ENCODE assay signal across 8 cellular contexts in the genomic region with DNA sequence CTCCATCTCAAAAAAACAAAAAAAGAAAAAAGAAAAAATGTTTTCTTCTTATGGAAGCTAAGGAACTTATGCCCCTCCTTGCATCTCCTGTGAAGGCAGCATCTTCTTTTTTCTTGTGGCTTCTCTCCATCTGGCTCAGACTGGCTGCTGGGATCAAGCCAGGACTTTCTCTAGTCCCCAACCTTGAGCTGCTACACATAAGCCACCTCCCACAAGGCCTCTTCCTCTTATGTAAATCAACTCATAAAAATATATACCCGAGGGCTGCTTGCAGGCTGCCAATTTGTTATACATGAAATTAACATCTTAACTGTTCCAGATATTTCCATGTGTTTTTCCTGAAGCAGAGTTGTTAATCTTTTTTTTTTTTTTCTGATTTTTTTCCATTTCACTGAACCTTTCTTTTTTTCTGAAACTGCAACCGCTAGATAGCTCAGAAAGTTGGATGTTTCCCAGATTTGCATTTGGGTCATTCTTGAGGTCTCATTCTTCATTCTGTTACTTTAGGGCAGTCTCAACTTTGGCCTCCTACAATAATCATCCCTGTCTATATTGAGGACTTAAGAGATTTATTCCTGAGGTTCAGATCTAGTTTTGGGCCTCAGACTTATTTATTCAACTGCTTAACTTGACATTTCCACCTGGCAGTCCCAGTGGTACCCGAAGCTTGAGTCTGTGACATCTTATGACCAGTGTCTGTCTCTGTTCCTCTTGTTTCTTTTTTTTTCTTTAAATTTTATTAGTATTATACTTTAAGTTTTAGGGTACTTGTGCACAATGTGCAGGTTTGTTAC. TPM values are rescaled to one million over a fixed set of nuclear protein-coding genes. Genes with fewer than 3 reads are reported as not detected.
A peak's percentile ranks its signal among the peaks of the same experiment; 100 is the strongest.
DNase-seq lines count a peak whose midpoint lies in the region; ATAC-seq and TF ChIP-seq lines count a peak whose summit lies in the region.

No MANE protein-coding gene starts in this region.

- no peak overlapping the region for H3K4me3 Mint-ChIP-seq in CD4-positive, alpha-beta memory T cell
- no peak overlapping the region for H3K4me3 Mint-ChIP-seq in Caco-2 (ENCODE audit: unreplicated experiment)

- no peaks in the 10 kb centered on the region for H3K36me3 ChIP-seq in CD4-positive, alpha-beta memory T cell (ENCODE audit: insufficient read depth, low read length)
- H3K36me3 ChIP-seq in skeletal muscle satellite cell (ENCODE audit: insufficient read depth, low read length) (no peaks in the 10 kb centered on the region), upper lobe of right lung (no peaks in the 10 kb centered on the region), Caco-2 (ENCODE audit: control insufficient read depth, insufficient read depth, low read length) (no peaks in the 10 kb centered on the region)

- H3K36me3 Mint-ChIP-seq in CD4-positive, alpha-beta memory T cell, result peaks cover 0 to 6% of the 10 kb centered on the region in 2 donors
- no peaks in the 10 kb centered on the region for H3K36me3 Mint-ChIP-seq in Caco-2 (ENCODE audit: insufficient read depth, unreplicated experiment)

- POLR2A ChIA-PET in CD4-positive, alpha-beta memory T cell (lab: Charles Lee; ENCODE audit: partially characterized antibody), result interaction anchor here (0.7 to 1.4 kb wide), 2 partner anchors 10 to 32 kb away, joined by 3 read pairs; a partner anchor contains a TSS
- POLR2A ChIA-PET in Caco-2 (lab: Charles Lee), result no interaction called here

- ATAC-seq in GM21367 (IDR thresholded peaks at IDR 0.05; ENCODE audit: unreplicated experiment) (peak; percentile 65), HG03565 (IDR thresholded peaks at IDR 0.05; ENCODE audit: unreplicated experiment) (peak; percentile 58), upper lobe of right lung (no peak)

- H3K27ac Mint-ChIP-seq in CD4-positive, alpha-beta memory T cell, result peak overlapping the region in 4 of 7 donors; percentile 6 to 62 (median 54)
- no peak overlapping the region for H3K27ac Mint-ChIP-seq in Caco-2 (ENCODE audit: unreplicated experiment)

- no peak for DNase-seq in CD4-positive, alpha-beta memory T cell
- DNase-seq in choroid plexus epithelial cell (ENCODE audit: low read depth) (peak; percentile 77), upper lobe of right lung (no peak), Caco-2 (no peak), DMS114 treated with DMSO at 0.1 percent for 48 hours (lab: John Stamatoyannopoulos, UW; ENCODE audit: unreplicated experiment) (no peak)

- no peak overlapping the region for H3K4me3 ChIP-seq in CD4-positive, alpha-beta memory T cell (ENCODE audit: low read length in 2 of 2)
- H3K4me3 ChIP-seq in choroid plexus epithelial cell (ENCODE audit: low read depth, low read length) (no peak overlapping the region), skeletal muscle satellite cell (ENCODE audit: low read length) (no peak overlapping the region), upper lobe of right lung (no peak overlapping the region), Caco-2 (ENCODE audit: low read depth, low read length) (no peak overlapping the region)

- peaks cover 12% of the 10 kb centered on the region for H3K4me1 ChIP-seq in CD4-positive, alpha-beta memory T cell (ENCODE audit: insufficient read depth, low read length)
- peaks cover 48% of the 10 kb centered on the region for H3K4me1 ChIP-seq in skeletal muscle satellite cell (ENCODE audit: control insufficient read depth, insufficient read depth, low read length)
- H3K4me1 ChIP-seq in upper lobe of right lung, result peaks cover 2% of the 10 kb centered on the region
- H3K4me1 ChIP-seq in Caco-2, result no peaks in the 10 kb centered on the region

- H3K27me3 ChIP-seq in CD4-positive, alpha-beta memory T cell (ENCODE audit: insufficient read depth, low read length), result no peaks in the 10 kb centered on the region
- H3K27me3 ChIP-seq in skeletal muscle satellite cell (ENCODE audit: control insufficient read depth, insufficient read depth, low read length) (no peaks in the 10 kb centered on the region), upper lobe of right lung (no peaks in the 10 kb centered on the region), Caco-2 (replicated peaks; ENCODE audit: control insufficient read depth, insufficient read depth, low read length) (no peaks in the 10 kb centered on the region)

- H3K9me3 Mint-ChIP-seq in CD4-positive, alpha-beta memory T cell, result peaks cover 0 to 3% (median 0%) of the 10 kb centered on the region in 8 donors
- H3K9me3 Mint-ChIP-seq in Caco-2 (ENCODE audit: unreplicated experiment), result no peaks in the 10 kb centered on the region

- peak overlapping the region; percentile 11 for H3K4me2 ChIP-seq in skeletal muscle satellite cell (ENCODE audit: low read length)

- TF ChIP-seq CTCF in choroid plexus epithelial cell (conservative IDR thresholded peaks at IDR 0.05; ENCODE audit: low read depth, low read length) (no peak), upper lobe of right lung (IDR thresholded peaks at IDR 0.05) (no peak), Caco-2 (IDR thresholded peaks at IDR 0.05; ENCODE audit: insufficient read depth in 1 of 2, low read depth in 1 of 2, low read length in 1 of 2, severe bottlenecking in 1 of 2, unreplicated experiment in 1 of 2) (no peak)

- no peaks in the 10 kb centered on the region for H3K27me3 Mint-ChIP-seq in CD4-positive, alpha-beta memory T cell
- no peaks in the 10 kb centered on the region for H3K27me3 Mint-ChIP-seq in Caco-2 (ENCODE audit: insufficient read depth, unreplicated experiment)

- H3K4me1 Mint-ChIP-seq in CD4-positive, alpha-beta memory T cell, result peaks cover 18 to 26% (median 21%) of the 10 kb centered on the region in 4 donors
- H3K4me1 Mint-ChIP-seq in Caco-2 (ENCODE audit: low read depth, unreplicated experiment), result no peaks in the 10 kb centered on the region

- H3K27ac ChIP-seq in CD4-positive, alpha-beta memory T cell (ENCODE audit: low read depth, low read length), result no peak overlapping the region
- no peak overlapping the region for H3K27ac ChIP-seq in upper lobe of right lung

- no peak overlapping the region for H3K9ac ChIP-seq in skeletal muscle satellite cell (ENCODE audit: low read depth, low read length)

- intact Hi-C loops in CD4-positive, alpha-beta memory T cell (cut with micrococcal nuclease), result no loop called here
- intact Hi-C loops in upper lobe of right lung (cut with DNase I) (no loop called here), Caco-2 (cut with micrococcal nuclease; ENCODE audit: unreplicated experiment) (no loop called here)

- H3K9me3 ChIP-seq in CD4-positive, alpha-beta memory T cell (ENCODE audit: control insufficient read depth in 1 of 2, low read length in 2 of 2), result no peaks in the 10 kb centered on the region
- H3K9me3 ChIP-seq in skeletal muscle satellite cell (replicated peaks; ENCODE audit: low read length) (no peaks in the 10 kb centered on the region), upper lobe of right lung (no peaks in the 10 kb centered on the region), Caco-2 (no peaks in the 10 kb centered on the region)

- BruUV-seq in Caco-2 (replicated peaks; lab: Mats Ljungman, UMichigan), result no TSS peak

- CTCF ChIA-PET in CD4-positive, alpha-beta memory T cell (lab: Charles Lee; ENCODE audit: partially characterized antibody), result interaction anchor here (1.4 kb wide), 1 partner anchor 36 kb away, joined by 4 read pairs; no protein-coding TSS in a partner anchor
- CTCF ChIA-PET in Caco-2 (lab: Charles Lee), result no interaction called here

RNA-seq across cellular contexts. Expression of a gene that starts 10.3 kb away (rescaled TPM):
- total RNA-seq in CD4-positive, alpha-beta memory T cell, result 10 to 100 TPM; 23.0 to 24.5 TPM
- polyA plus RNA-seq in CD4-positive, alpha-beta memory T cell, result 1 to 10 TPM; 3.5 to 8.4 TPM
- total RNA-seq in skeletal muscle satellite cell (2012; rRNA removed), result 18.6 and 19.0 TPM in 2 replicates
- 98.5 TPM for total RNA-seq in upper lobe of right lung
- 9.3 and 10.2 TPM in 2 replicates for total RNA-seq in Caco-2 (2022)

RNA-seq across cellular contexts. Expression of a gene that starts 15.9 kb away (rescaled TPM):
- total RNA-seq in CD4-positive, alpha-beta memory T cell, result 10 to 100 TPM; 41.6 to 41.9 TPM
- 100 to 1,000 TPM; 123 to 128 TPM for polyA plus RNA-seq in CD4-positive, alpha-beta memory T cell
- total RNA-seq in skeletal muscle satellite cell (2012; rRNA removed), result 44.6 and 51.5 TPM in 2 replicates
- 38.2 TPM for total RNA-seq in upper lobe of right lung
- 18.0 and 20.3 TPM in 2 replicates for total RNA-seq in Caco-2 (2022)
